In the genomic region with DNA sequence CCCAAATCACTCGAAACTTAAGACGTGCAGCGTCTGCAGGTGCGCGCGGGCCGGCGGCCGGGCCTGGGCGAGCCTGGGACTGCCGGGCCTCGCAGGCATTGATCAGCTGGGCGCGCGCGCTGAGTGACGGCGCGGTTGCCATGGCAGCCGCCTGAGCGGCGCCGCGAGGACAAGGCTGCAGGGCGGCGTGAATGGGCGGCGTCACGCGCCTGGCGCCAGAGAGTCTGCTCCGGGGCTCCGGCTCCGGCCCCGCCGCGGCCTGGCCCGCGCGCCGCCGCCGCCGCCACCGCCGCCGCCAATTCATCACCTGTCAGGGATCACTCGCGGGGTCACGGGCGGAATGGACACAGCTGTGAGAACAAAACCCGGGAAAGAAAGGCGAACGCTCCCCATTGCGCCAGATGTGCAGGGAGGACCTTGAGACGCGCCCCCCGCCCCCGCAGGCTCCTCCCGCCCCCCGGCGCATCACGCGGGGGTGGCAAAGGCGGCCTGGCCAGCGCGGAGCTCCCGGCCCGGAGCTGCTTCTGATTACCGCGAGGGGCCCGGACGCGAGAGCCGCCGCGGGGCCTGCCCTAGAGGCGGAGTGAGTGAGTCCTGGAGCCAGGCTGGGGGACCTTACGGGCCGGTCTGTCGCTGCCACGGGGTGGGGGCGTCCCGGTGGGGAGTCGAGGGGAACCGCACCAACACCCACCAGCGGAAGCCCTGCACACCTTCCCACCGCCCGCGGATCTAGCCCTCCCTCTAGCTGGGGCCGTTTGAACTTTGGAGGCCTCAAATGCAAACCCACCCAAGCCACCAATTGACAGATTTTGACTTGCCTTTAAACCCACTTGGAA, we compare ENCODE assay signal across 1 cellular context.
TF ChIP-seq lines count a peak whose summit lies in the region.

No MANE protein-coding gene starts in this region.

TF ChIP-seq in K562, 482 proteins besides CTCF, POLR2A, EP300 and RAD21 (continued from another document and continues in another):
- TF ChIP-seq, protein P1, sequence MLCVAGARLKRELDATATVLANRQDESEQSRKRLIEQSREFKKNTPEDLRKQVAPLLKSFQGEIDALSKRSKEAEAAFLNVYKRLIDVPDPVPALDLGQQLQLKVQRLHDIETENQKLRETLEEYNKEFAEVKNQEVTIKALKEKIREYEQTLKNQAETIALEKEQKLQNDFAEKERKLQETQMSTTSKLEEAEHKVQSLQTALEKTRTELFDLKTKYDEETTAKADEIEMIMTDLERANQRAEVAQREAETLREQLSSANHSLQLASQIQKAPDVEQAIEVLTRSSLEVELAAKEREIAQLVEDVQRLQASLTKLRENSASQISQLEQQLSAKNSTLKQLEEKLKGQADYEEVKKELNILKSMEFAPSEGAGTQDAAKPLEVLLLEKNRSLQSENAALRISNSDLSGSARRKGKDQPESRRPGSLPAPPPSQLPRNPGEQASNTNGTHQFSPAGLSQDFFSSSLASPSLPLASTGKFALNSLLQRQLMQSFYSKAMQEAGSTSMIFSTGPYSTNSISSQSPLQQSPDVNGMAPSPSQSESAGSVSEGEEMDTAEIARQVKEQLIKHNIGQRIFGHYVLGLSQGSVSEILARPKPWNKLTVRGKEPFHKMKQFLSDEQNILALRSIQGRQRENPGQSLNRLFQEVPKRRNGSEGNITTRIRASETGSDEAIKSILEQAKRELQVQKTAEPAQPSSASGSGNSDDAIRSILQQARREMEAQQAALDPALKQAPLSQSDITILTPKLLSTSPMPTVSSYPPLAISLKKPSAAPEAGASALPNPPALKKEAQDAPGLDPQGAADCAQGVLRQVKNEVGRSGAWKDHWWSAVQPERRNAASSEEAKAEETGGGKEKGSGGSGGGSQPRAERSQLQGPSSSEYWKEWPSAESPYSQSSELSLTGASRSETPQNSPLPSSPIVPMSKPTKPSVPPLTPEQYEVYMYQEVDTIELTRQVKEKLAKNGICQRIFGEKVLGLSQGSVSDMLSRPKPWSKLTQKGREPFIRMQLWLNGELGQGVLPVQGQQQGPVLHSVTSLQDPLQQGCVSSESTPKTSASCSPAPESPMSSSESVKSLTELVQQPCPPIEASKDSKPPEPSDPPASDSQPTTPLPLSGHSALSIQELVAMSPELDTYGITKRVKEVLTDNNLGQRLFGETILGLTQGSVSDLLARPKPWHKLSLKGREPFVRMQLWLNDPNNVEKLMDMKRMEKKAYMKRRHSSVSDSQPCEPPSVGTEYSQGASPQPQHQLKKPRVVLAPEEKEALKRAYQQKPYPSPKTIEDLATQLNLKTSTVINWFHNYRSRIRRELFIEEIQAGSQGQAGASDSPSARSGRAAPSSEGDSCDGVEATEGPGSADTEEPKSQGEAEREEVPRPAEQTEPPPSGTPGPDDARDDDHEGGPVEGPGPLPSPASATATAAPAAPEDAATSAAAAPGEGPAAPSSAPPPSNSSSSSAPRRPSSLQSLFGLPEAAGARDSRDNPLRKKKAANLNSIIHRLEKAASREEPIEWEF (CRISPR knock-in tag; IDR thresholded peaks at IDR 0.05), result 0 out of 2 replicates have a peak, but pooled peaks have one; percentile 7
- TF ChIP-seq NEUROD1 (IDR thresholded peaks at IDR 0.05; ENCODE audit: borderline replicate concordance, low read depth, low read length, partially characterized antibody), result peak; percentile 18
- TF ChIP-seq ZNF146 (CRISPR knock-in tag; IDR thresholded peaks at IDR 0.05; ENCODE audit: unreplicated experiment), result no peak
- TF ChIP-seq, protein P2, sequence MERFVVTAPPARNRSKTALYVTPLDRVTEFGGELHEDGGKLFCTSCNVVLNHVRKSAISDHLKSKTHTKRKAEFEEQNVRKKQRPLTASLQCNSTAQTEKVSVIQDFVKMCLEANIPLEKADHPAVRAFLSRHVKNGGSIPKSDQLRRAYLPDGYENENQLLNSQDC (CRISPR knock-in tag; IDR thresholded peaks at IDR 0.05), result no peak
- TF ChIP-seq CREM (IDR thresholded peaks at IDR 0.05; ENCODE audit: low read depth), result peak; percentile 90
- TF ChIP-seq DACH1 (IDR thresholded peaks at IDR 0.05; ENCODE audit: partially characterized antibody), result peak; percentile 83
- TF ChIP-seq, protein P3, sequence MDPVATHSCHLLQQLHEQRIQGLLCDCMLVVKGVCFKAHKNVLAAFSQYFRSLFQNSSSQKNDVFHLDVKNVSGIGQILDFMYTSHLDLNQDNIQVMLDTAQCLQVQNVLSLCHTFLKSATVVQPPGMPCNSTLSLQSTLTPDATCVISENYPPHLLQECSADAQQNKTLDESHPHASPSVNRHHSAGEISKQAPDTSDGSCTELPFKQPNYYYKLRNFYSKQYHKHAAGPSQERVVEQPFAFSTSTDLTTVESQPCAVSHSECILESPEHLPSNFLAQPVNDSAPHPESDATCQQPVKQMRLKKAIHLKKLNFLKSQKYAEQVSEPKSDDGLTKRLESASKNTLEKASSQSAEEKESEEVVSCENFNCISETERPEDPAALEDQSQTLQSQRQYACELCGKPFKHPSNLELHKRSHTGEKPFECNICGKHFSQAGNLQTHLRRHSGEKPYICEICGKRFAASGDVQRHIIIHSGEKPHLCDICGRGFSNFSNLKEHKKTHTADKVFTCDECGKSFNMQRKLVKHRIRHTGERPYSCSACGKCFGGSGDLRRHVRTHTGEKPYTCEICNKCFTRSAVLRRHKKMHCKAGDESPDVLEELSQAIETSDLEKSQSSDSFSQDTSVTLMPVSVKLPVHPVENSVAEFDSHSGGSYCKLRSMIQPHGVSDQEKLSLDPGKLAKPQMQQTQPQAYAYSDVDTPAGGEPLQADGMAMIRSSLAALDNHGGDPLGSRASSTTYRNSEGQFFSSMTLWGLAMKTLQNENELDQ (CRISPR knock-in tag; IDR thresholded peaks at IDR 0.05; ENCODE audit: borderline replicate concordance), result no peak
- peak; percentile 47 for TF ChIP-seq FIP1L1 (IDR thresholded peaks at IDR 0.05; ENCODE audit: low read depth, low read length, poor library complexity, severe bottlenecking)
- TF ChIP-seq, protein P4, sequence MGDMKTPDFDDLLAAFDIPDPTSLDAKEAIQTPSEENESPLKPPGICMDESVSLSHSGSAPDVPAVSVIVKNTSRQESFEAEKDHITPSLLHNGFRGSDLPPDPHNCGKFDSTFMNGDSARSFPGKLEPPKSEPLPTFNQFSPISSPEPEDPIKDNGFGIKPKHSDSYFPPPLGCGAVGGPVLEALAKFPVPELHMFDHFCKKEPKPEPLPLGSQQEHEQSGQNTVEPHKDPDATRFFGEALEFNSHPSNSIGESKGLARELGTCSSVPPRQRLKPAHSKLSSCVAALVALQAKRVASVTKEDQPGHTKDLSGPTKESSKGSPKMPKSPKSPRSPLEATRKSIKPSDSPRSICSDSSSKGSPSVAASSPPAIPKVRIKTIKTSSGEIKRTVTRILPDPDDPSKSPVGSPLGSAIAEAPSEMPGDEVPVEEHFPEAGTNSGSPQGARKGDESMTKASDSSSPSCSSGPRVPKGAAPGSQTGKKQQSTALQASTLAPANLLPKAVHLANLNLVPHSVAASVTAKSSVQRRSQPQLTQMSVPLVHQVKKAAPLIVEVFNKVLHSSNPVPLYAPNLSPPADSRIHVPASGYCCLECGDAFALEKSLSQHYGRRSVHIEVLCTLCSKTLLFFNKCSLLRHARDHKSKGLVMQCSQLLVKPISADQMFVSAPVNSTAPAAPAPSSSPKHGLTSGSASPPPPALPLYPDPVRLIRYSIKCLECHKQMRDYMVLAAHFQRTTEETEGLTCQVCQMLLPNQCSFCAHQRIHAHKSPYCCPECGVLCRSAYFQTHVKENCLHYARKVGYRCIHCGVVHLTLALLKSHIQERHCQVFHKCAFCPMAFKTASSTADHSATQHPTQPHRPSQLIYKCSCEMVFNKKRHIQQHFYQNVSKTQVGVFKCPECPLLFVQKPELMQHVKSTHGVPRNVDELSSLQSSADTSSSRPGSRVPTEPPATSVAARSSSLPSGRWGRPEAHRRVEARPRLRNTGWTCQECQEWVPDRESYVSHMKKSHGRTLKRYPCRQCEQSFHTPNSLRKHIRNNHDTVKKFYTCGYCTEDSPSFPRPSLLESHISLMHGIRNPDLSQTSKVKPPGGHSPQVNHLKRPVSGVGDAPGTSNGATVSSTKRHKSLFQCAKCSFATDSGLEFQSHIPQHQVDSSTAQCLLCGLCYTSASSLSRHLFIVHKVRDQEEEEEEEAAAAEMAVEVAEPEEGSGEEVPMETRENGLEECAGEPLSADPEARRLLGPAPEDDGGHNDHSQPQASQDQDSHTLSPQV (IDR thresholded peaks at IDR 0.05), result peak; percentile 24; the same call in 1 of the 2 replicates
- TF ChIP-seq ZNF586 (CRISPR knock-in tag; conservative IDR thresholded peaks at IDR 0.05), result no peak
- TF ChIP-seq MYC (IDR thresholded peaks at IDR 0.05; ENCODE audit: low read depth, low read length), result peak; percentile 53
- no peak for TF ChIP-seq MYC (CRISPR knock-in tag; IDR thresholded peaks at IDR 0.05; ENCODE audit: borderline replicate concordance, low read depth)
- TF ChIP-seq ZNF274 (IDR thresholded peaks at IDR 0.05; ENCODE audit: borderline replicate concordance, low read depth, low read length), result no peak
- no peak for TF ChIP-seq ZSCAN29 (IDR thresholded peaks at IDR 0.05)
- no peak for TF ChIP-seq TFAM (CRISPR knock-in tag; conservative IDR thresholded peaks at IDR 0.05)
- TF ChIP-seq CBX5 (IDR thresholded peaks at IDR 0.05; ENCODE audit: borderline replicate concordance, low read depth), result no peak
- peak; percentile 81; the same call in 1 of the 2 replicates for TF ChIP-seq ZBTB7A (IDR thresholded peaks at IDR 0.05; ENCODE audit: borderline replicate concordance, control insufficient read depth, low read depth, low read length)
- no peak for TF ChIP-seq ZNF445 (CRISPR knock-in tag; IDR thresholded peaks at IDR 0.05; ENCODE audit: low read depth)
- peak; percentile 12 for TF ChIP-seq KDM5B (IDR thresholded peaks at IDR 0.05; ENCODE audit: insufficient replicate concordance, low read depth, low read length)
- TF ChIP-seq, protein P5, sequence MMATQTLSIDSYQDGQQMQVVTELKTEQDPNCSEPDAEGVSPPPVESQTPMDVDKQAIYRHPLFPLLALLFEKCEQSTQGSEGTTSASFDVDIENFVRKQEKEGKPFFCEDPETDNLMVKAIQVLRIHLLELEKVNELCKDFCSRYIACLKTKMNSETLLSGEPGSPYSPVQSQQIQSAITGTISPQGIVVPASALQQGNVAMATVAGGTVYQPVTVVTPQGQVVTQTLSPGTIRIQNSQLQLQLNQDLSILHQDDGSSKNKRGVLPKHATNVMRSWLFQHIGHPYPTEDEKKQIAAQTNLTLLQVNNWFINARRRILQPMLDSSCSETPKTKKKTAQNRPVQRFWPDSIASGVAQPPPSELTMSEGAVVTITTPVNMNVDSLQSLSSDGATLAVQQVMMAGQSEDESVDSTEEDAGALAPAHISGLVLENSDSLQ (IDR thresholded peaks at IDR 0.05), result peak; percentile 95
- TF ChIP-seq MAFF (IDR thresholded peaks at IDR 0.05; ENCODE audit: low read length), result no peak
- no peak for TF ChIP-seq XRCC5 (IDR thresholded peaks at IDR 0.05; ENCODE audit: low read depth, low read length)
- peak; percentile 80 for TF ChIP-seq CTBP1 (IDR thresholded peaks at IDR 0.05; ENCODE audit: borderline replicate concordance)
- no peak for TF ChIP-seq CCAR2 (IDR thresholded peaks at IDR 0.05; ENCODE audit: low read depth, low read length)
- 0 out of 2 replicates have a peak, but pooled peaks have one; percentile 12 for TF ChIP-seq TAF7 (tag; IDR thresholded peaks at IDR 0.05)
- TF ChIP-seq ZNF699 (CRISPR knock-in tag; IDR thresholded peaks at IDR 0.05; ENCODE audit: insufficient replicate concordance), result no peak
- TF ChIP-seq DPF2 (IDR thresholded peaks at IDR 0.05), result no peak
- no peak; the same call in 1 of the 2 replicates for TF ChIP-seq ESRRA (IDR thresholded peaks at IDR 0.05; ENCODE audit: borderline replicate concordance, low read depth)
- peak; percentile 83 for TF ChIP-seq RBM22 (IDR thresholded peaks at IDR 0.05; ENCODE audit: low read depth, low read length, poor library complexity, severe bottlenecking)
- TF ChIP-seq RNF2 (IDR thresholded peaks at IDR 0.05), result 0 out of 2 replicates have a peak, but pooled peaks have one; percentile 17
- no peak for TF ChIP-seq ZNF217 (CRISPR knock-in tag; IDR thresholded peaks at IDR 0.05)
- TF ChIP-seq MBD2 (IDR thresholded peaks at IDR 0.05; ENCODE audit: borderline replicate concordance, low read depth), result peak; percentile 39; the same call in 1 of the 2 replicates
- TF ChIP-seq NCOR1 (IDR thresholded peaks at IDR 0.05), result peak; percentile 47; the same call in 1 of the 2 replicates
- TF ChIP-seq ZC3H4 (CRISPR knock-in tag; IDR thresholded peaks at IDR 0.05; ENCODE audit: borderline replicate concordance), result no peak
- TF ChIP-seq SMAD1 (IDR thresholded peaks at IDR 0.05; ENCODE audit: low read depth, low read length, partially characterized antibody), result peak; percentile 77
- TF ChIP-seq ILF3 (IDR thresholded peaks at IDR 0.05; ENCODE audit: borderline replicate concordance), result no peak
- TF ChIP-seq RUNX1 (IDR thresholded peaks at IDR 0.05; ENCODE audit: low read depth), result no peak
- TF ChIP-seq, protein P6, sequence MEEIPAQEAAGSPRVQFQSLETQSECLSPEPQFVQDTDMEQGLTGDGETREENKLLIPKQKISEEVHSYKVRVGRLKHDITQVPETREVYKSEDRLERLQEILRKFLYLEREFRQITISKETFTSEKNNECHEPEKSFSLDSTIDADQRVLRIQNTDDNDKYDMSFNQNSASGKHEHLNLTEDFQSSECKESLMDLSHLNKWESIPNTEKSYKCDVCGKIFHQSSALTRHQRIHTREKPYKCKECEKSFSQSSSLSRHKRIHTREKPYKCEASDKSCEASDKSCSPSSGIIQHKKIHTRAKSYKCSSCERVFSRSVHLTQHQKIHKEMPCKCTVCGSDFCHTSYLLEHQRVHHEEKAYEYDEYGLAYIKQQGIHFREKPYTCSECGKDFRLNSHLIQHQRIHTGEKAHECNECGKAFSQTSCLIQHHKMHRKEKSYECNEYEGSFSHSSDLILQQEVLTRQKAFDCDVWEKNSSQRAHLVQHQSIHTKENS (CRISPR knock-in tag; IDR thresholded peaks at IDR 0.05), result no peak
- peak; percentile 45 for TF ChIP-seq RBM25 (IDR thresholded peaks at IDR 0.05; ENCODE audit: low read depth, low read length, severe bottlenecking)
- TF ChIP-seq GABPA (tag; conservative IDR thresholded peaks at IDR 0.05; ENCODE audit: low read depth), result no peak
- TF ChIP-seq MXI1 (IDR thresholded peaks at IDR 0.05; ENCODE audit: low read depth, low read length), result peak; percentile 84
- no peak for TF ChIP-seq ZNF212 (CRISPR knock-in tag; IDR thresholded peaks at IDR 0.05)
- TF ChIP-seq, protein P7, sequence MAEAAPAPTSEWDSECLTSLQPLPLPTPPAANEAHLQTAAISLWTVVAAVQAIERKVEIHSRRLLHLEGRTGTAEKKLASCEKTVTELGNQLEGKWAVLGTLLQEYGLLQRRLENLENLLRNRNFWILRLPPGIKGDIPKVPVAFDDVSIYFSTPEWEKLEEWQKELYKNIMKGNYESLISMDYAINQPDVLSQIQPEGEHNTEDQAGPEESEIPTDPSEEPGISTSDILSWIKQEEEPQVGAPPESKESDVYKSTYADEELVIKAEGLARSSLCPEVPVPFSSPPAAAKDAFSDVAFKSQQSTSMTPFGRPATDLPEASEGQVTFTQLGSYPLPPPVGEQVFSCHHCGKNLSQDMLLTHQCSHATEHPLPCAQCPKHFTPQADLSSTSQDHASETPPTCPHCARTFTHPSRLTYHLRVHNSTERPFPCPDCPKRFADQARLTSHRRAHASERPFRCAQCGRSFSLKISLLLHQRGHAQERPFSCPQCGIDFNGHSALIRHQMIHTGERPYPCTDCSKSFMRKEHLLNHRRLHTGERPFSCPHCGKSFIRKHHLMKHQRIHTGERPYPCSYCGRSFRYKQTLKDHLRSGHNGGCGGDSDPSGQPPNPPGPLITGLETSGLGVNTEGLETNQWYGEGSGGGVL (CRISPR knock-in tag; IDR thresholded peaks at IDR 0.05), result no peak
- no peak for TF ChIP-seq HMG20B (CRISPR knock-in tag; IDR thresholded peaks at IDR 0.05)
- TF ChIP-seq ZC3H8 (IDR thresholded peaks at IDR 0.05), result no peak
